27 cellular contexts compared by ENCODE assay signal in the genomic region with DNA sequence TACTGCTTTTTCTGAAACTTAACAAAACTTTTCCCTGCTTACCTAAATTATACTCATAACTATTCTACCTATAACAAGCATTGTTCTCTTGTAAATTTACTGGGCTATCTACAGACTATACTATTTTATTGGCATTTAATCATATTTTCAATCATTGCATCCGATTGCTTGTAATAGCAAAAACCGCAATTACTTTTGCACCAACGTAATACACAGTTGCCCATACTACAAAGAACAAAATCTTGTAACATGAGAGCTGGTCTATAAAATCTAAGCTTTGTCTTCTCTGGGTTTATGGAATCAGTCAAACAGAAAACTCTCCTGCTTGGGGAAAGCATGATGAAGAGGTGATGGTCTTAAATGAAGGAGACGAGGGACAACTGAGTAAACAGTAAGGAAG.
"Had no signal": no experiment of that assay in that cellular context is flagged by ENCODE, and none has a peak within 500 bp of the region (broad histone marks: within the 10 kb centered on the region; RNA-seq: fewer than 3 reads in every experiment).

No MANE protein-coding gene starts in this region.

- H3K4me3 ChIP-seq: stomach, suprapubic skin, testis, thoracic aorta, thyroid gland, tibial artery, tibial nerve, transverse colon, upper lobe of left lung, upper lobe of right lung, uterus, vagina had no signal

- DNase-seq: stimulated activated CD4-positive, alpha-beta T cell treated with anti-CD3 and anti-CD28 coated beads, Interleukin-2, amount 100 ng/mL, for 48 hours; stimulated activated CD4-positive, alpha-beta T cell treated with anti-CD3 and anti-CD28 coated beads, Interleukin-4, amount 100 ng/mL, for 1 hour; stimulated activated CD4-positive, alpha-beta T cell treated with anti-CD3 and anti-CD28 coated beads, Interleukin-4, amount 100 ng/mL, for 24 hours; stimulated activated CD4-positive, alpha-beta T cell treated with anti-CD3 and anti-CD28 coated beads, Interleukin-4, amount 100 ng/mL, for 4 hours; stimulated activated CD8-positive, alpha-beta memory T cell treated with anti-CD3 and anti-CD28 coated beads, Interleukin-4, amount 100 ng/mL, for 48 hours; stimulated activated naive B cell treated with anti-CD40 and anti-IgM and Interleukin-4, amounts not matched to agents 10 μg/mL and 1 μg/mL and 100 μg/mL, for 72 hours; stimulated activated naive CD4-positive, alpha-beta T cell; stimulated activated naive CD4-positive, alpha-beta T cell treated with Interleukin-2 at 50 U/mL for 16 hours; stimulated activated naive CD8-positive, alpha-beta T cell treated with anti-CD3 and anti-CD28 coated beads, Interleukin-15, amount 100 ng/mL, for 72 hours; stimulated activated naive CD8-positive, alpha-beta T cell treated with anti-CD3 and anti-CD28 coated beads, Interleukin-15, Interleukin-2, amounts not matched to agents 100 U/mL and 50 U/mL, for 24 hours; stomach; substantia nigra; testis; thyroid gland; tibial artery; transverse colon; trophoblast cell; upper lobe of left lung; upper lobe of right lung; uterus had no signal

- H3K27ac ChIP-seq: stomach, suprapubic skin, testis, thoracic aorta, thyroid gland, tibial artery, tibial nerve, transverse colon, upper lobe of left lung, upper lobe of right lung, uterus, vagina had no signal

- ATAC-seq: stimulated activated effector memory CD8-positive, alpha-beta T cell treated with anti-CD3 and anti-CD28 coated beads, Interleukin-12 subunit alpha, Interleukin-12 subunit beta, amount 100 ng/mL, for 72 hours; stimulated activated memory B cell treated with anti-CD40 and anti-IgM and Interleukin-4, amounts not matched to agents 10 μg/mL and 1 μg/mL and 100 μg/mL, for 72 hours; stimulated activated naive B cell treated with anti-CD40 and anti-IgM and Interleukin-4, amounts not matched to agents 10 μg/mL and 1 μg/mL and 100 μg/mL, for 72 hours; stimulated activated naive CD8-positive, alpha-beta T cell treated with anti-CD3 and anti-CD28 coated beads, Interleukin-15, amount 100 ng/mL, for 72 hours; stimulated activated naive CD8-positive, alpha-beta T cell treated with anti-CD3 and anti-CD28 coated beads, Interleukin-15, Interleukin-2, amounts not matched to agents 100 U/mL and 50 U/mL, for 24 hours; upper lobe of right lung had no signal

- H3K27me3 ChIP-seq: stomach, suprapubic skin, testis, thyroid gland, tibial artery, tibial nerve, transverse colon, upper lobe of left lung, upper lobe of right lung, uterus, vagina had no signal

- H3K36me3 ChIP-seq: stomach, suprapubic skin, thoracic aorta, thyroid gland, tibial artery, tibial nerve, transverse colon, upper lobe of left lung, upper lobe of right lung, uterus, vagina had no signal

- FAIRE-seq: urothelium cell line had no signal

- H3K9me3 ChIP-seq: suprapubic skin, testis, thoracic aorta, thyroid gland, tibial artery, transverse colon, upper lobe of left lung, upper lobe of right lung, uterus, vagina had no signal

- H3K4me1 ChIP-seq: stomach, suprapubic skin, testis, thyroid gland, tibial artery, tibial nerve, transverse colon, upper lobe of left lung, upper lobe of right lung, uterus, vagina had no signal
